ENCODE assay signal across 9 cellular contexts in genomic region chr6:13304580-13305255, GRCh38. TPM values are rescaled to one million over a fixed set of nuclear protein-coding genes. Genes with fewer than 3 reads are reported as not detected.
DNase-seq lines count a peak whose midpoint lies in the region; ATAC-seq and TF ChIP-seq lines count a peak whose summit lies in the region.
"Had no signal": no experiment of that assay in that cellular context is flagged by ENCODE, and none has a peak within 500 bp of the region (broad histone marks: within the 10 kb centered on the region; RNA-seq: fewer than 3 reads in every experiment).

No MANE protein-coding gene starts in this region.

- no peaks in the 10 kb centered on the region for H3K9me2 ChIP-seq in PC-3 (replicated peaks; ENCODE audit: low read length)

- peak overlapping the region; percentile 2 for H3K4me3 Mint-ChIP-seq in activated CD4-positive, alpha-beta T cell treated with anti-CD3 and anti-CD28 coated beads, Interleukin-2, amount 10 ng/mL, durations not matched to agents 24 days and 14 days
- no peak overlapping the region for H3K4me3 Mint-ChIP-seq in activated CD4-positive, alpha-beta T cell treated with anti-CD3 and anti-CD28 coated beads, Interleukin-2, amount 10 ng/mL, durations not matched to agents 7 days and 5 days
- peak overlapping the region in 1 of 2 donors; percentile 35 for H3K4me3 Mint-ChIP-seq in stimulated activated naive CD8-positive, alpha-beta T cell treated with anti-CD3 and anti-CD28 coated beads, Interleukin-15, amount 100 ng/mL, for 72 hours

- no peak overlapping the region for H3K4me2 ChIP-seq in PC-3 (ENCODE audit: low read length)

- H3K79me2 ChIP-seq in PC-3 (ENCODE audit: low read length), result no peaks in the 10 kb centered on the region

- no TSS peak for BruUV-seq in PC-3 (replicated peaks; lab: Mats Ljungman, UMichigan)

- no peak overlapping the region for H2AFZ ChIP-seq in PC-3 (ENCODE audit: low read length)

- H3K4me1 ChIP-seq in SJCRH30 (no peaks in the 10 kb centered on the region), PC-3 (ENCODE audit: insufficient read depth, low read length) (peaks cover 16% of the 10 kb centered on the region)

- CTCF ChIA-PET in activated CD4-positive, alpha-beta T cell treated with anti-CD3 and anti-CD28 coated beads, Interleukin-2, amount 10 ng/mL, durations not matched to agents 7 days and 5 days (lab: Charles Lee), result interaction anchor here (1.4 to 2.6 kb wide), 3 partner anchors 18 to 26 kb away, joined by 3 to 8 read pairs (median 5); partner anchors contain the start of gene TBC1D7
- CTCF ChIA-PET in PC-3 (lab: Charles Lee), result no interaction called here

- no peak overlapping the region for H3K4me3 ChIP-seq in SJCRH30
- no peak overlapping the region for H3K4me3 ChIP-seq in PC-3 (ENCODE audit: low read length)

- peaks cover 55% of the 10 kb centered on the region for H3K36me3 Mint-ChIP-seq in activated CD4-positive, alpha-beta T cell treated with anti-CD3 and anti-CD28 coated beads, Interleukin-2, amount 10 ng/mL, durations not matched to agents 24 days and 14 days (ENCODE audit: low read depth)
- peaks cover 56% of the 10 kb centered on the region for H3K36me3 Mint-ChIP-seq in activated CD4-positive, alpha-beta T cell treated with anti-CD3 and anti-CD28 coated beads, Interleukin-2, amount 10 ng/mL, durations not matched to agents 7 days and 5 days (ENCODE audit: low read depth)

- H3K9me3 ChIP-seq in SJCRH30 (replicated peaks) (no peaks in the 10 kb centered on the region), PC-3 (ENCODE audit: low read length) (no peaks in the 10 kb centered on the region)

- DNase-seq in activated CD4-positive, alpha-beta T cell treated with anti-CD3 and anti-CD28 coated beads, Interleukin-2, amount 10 ng/mL, durations not matched to agents 24 days and 14 days, result no peak
- no peak for DNase-seq in activated CD4-positive, alpha-beta T cell treated with anti-CD3 and anti-CD28 coated beads, Interleukin-2, amount 10 ng/mL, durations not matched to agents 7 days and 5 days
- no peak for DNase-seq in stimulated activated naive CD8-positive, alpha-beta T cell treated with anti-CD3 and anti-CD28 coated beads, Interleukin-15, amount 100 ng/mL, for 72 hours
- DNase-seq in DMS 273 treated with DMSO at 0.1 percent for 48 hours (lab: John Stamatoyannopoulos, UW) (no peak), SJCRH30 (no peak), PC-3 (no peak)
- DNase-seq: effector memory CD4-positive, alpha-beta T cell had no signal

- H3K27me3 ChIP-seq in SJCRH30 (no peaks in the 10 kb centered on the region), PC-3 (ENCODE audit: low read length) (no peaks in the 10 kb centered on the region)

- H3K27me3 Mint-ChIP-seq in activated CD4-positive, alpha-beta T cell treated with anti-CD3 and anti-CD28 coated beads, Interleukin-2, amount 10 ng/mL, durations not matched to agents 24 days and 14 days, result no peaks in the 10 kb centered on the region
- H3K27me3 Mint-ChIP-seq in activated CD4-positive, alpha-beta T cell treated with anti-CD3 and anti-CD28 coated beads, Interleukin-2, amount 10 ng/mL, durations not matched to agents 7 days and 5 days, result no peaks in the 10 kb centered on the region
- H3K27me3 Mint-ChIP-seq in stimulated activated naive CD8-positive, alpha-beta T cell treated with anti-CD3 and anti-CD28 coated beads, Interleukin-15, amount 100 ng/mL, for 72 hours, result no peaks in the 10 kb centered on the region

- no peaks in the 10 kb centered on the region for H4K20me1 ChIP-seq in PC-3 (ENCODE audit: low read length)

- peaks cover 27% of the 10 kb centered on the region for H3K4me1 Mint-ChIP-seq in activated CD4-positive, alpha-beta T cell treated with anti-CD3 and anti-CD28 coated beads, Interleukin-2, amount 10 ng/mL, durations not matched to agents 24 days and 14 days
- H3K4me1 Mint-ChIP-seq in activated CD4-positive, alpha-beta T cell treated with anti-CD3 and anti-CD28 coated beads, Interleukin-2, amount 10 ng/mL, durations not matched to agents 7 days and 5 days, result peaks cover 24% of the 10 kb centered on the region
- peaks cover 58% of the 10 kb centered on the region for H3K4me1 Mint-ChIP-seq in stimulated activated naive CD8-positive, alpha-beta T cell treated with anti-CD3 and anti-CD28 coated beads, Interleukin-15, amount 100 ng/mL, for 72 hours

- no peaks in the 10 kb centered on the region for H3F3A ChIP-seq in PC-3 (ENCODE audit: low read length, unreplicated experiment)

- H3K9ac ChIP-seq in PC-3 (ENCODE audit: low read length), result no peak overlapping the region

- POLR2A ChIA-PET in activated CD4-positive, alpha-beta T cell treated with anti-CD3 and anti-CD28 coated beads, Interleukin-2, amount 10 ng/mL, durations not matched to agents 7 days and 5 days (lab: Charles Lee), result interaction anchor here (0.6 kb wide), 1 partner anchor 22 kb away, joined by 3 read pairs; no protein-coding TSS in a partner anchor
- POLR2A ChIA-PET in PC-3 (lab: Charles Lee; ENCODE audit: unreplicated experiment), result no interaction called here

- no peaks in the 10 kb centered on the region for H3K9me3 Mint-ChIP-seq in activated CD4-positive, alpha-beta T cell treated with anti-CD3 and anti-CD28 coated beads, Interleukin-2, amount 10 ng/mL, durations not matched to agents 24 days and 14 days
- no peaks in the 10 kb centered on the region for H3K9me3 Mint-ChIP-seq in activated CD4-positive, alpha-beta T cell treated with anti-CD3 and anti-CD28 coated beads, Interleukin-2, amount 10 ng/mL, durations not matched to agents 7 days and 5 days
- H3K9me3 Mint-ChIP-seq in stimulated activated naive CD8-positive, alpha-beta T cell treated with anti-CD3 and anti-CD28 coated beads, Interleukin-15, amount 100 ng/mL, for 72 hours, result no peaks in the 10 kb centered on the region

- H3K27ac Mint-ChIP-seq in activated CD4-positive, alpha-beta T cell treated with anti-CD3 and anti-CD28 coated beads, Interleukin-2, amount 10 ng/mL, durations not matched to agents 24 days and 14 days, result peak overlapping the region; percentile 68
- H3K27ac Mint-ChIP-seq in activated CD4-positive, alpha-beta T cell treated with anti-CD3 and anti-CD28 coated beads, Interleukin-2, amount 10 ng/mL, durations not matched to agents 7 days and 5 days, result no peak overlapping the region
- H3K27ac Mint-ChIP-seq in stimulated activated naive CD8-positive, alpha-beta T cell treated with anti-CD3 and anti-CD28 coated beads, Interleukin-15, amount 100 ng/mL, for 72 hours, result peak overlapping the region; percentile 63 to 65

- intact Hi-C loops in activated CD4-positive, alpha-beta T cell treated with anti-CD3 and anti-CD28 coated beads, Interleukin-2, amount 10 ng/mL, durations not matched to agents 24 days and 14 days (cut with micrococcal nuclease), result no loop called here
- intact Hi-C loops in PC-3 (cut with micrococcal nuclease), result no loop called here

- no peak for TF ChIP-seq CTCF in PC-3 (conservative IDR thresholded peaks at IDR 0.05; ENCODE audit: low read depth, low read length)

- ATAC-seq in HG03095 (IDR thresholded peaks at IDR 0.05; ENCODE audit: unreplicated experiment), result peak; percentile 42
- ATAC-seq in stimulated activated naive CD8-positive, alpha-beta T cell treated with anti-CD3 and anti-CD28 coated beads, Interleukin-15, amount 100 ng/mL, for 72 hours, result no peak
- ATAC-seq in PC-3, result no peak

- H3K27ac ChIP-seq in cingulate gyrus (ENCODE audit: low read depth, low read length) (peak overlapping the region; percentile 66), SJCRH30 (no peak overlapping the region), PC-3 (ENCODE audit: low read length) (no peak overlapping the region)

- no peaks in the 10 kb centered on the region; the same call in 1 of the 2 replicates for H3K36me3 ChIP-seq in SJCRH30
- H3K36me3 ChIP-seq in PC-3 (ENCODE audit: low read depth, low read length), result peaks cover 9% of the 10 kb centered on the region; the same call in 1 of the 2 replicates

RNA-seq across cellular contexts. Expression of gene TBC1D7, which starts 23.6 kb away (rescaled TPM):
- 25.1 and 26.8 TPM in 2 replicates for total RNA-seq in activated CD4-positive, alpha-beta T cell treated with anti-CD3 and anti-CD28 coated beads, Interleukin-2, amount 10 ng/mL, durations not matched to agents 24 days and 14 days
- 10 to 100 TPM; 18.1 to 20.0 TPM for total RNA-seq in activated CD4-positive, alpha-beta T cell treated with anti-CD3 and anti-CD28 coated beads, Interleukin-2, amount 10 ng/mL, durations not matched to agents 7 days and 5 days
- 17.3 and 22.7 TPM in 2 replicates for total RNA-seq in SJCRH30 (2014; rRNA removed; shearing (Covaris generic))
- total RNA-seq in PC-3 (2014; rRNA removed), result 16.9 and 18.5 TPM in 2 replicates
